Comparison of ENCODE assay signal across 25 cellular contexts in genomic region chr1:13888351-13888996, GRCh38.
"Had no signal": no experiment of that assay in that cellular context is flagged by ENCODE, and none has a peak within 500 bp of the region (broad histone marks: within the 10 kb centered on the region; RNA-seq: fewer than 3 reads in every experiment).

No MANE protein-coding gene starts in this region.

- H3K4me1 ChIP-seq: uterus had no signal

- H3K9me3 ChIP-seq: uterus had no signal

- H3K4me3 ChIP-seq: heart left ventricle, thoracic aorta, uterus had no signal

- H3K27ac ChIP-seq: brain microvascular endothelial cell, heart left ventricle, thoracic aorta, uterus had no signal

- H3K36me3 ChIP-seq: brain microvascular endothelial cell, heart left ventricle, thoracic aorta, uterus had no signal

- DNase-seq: activated CD4-positive, alpha-beta memory T cell treated with anti-CD3 and anti-CD28 coated beads, Interleukin-2, amount 10 ng/mL, durations not matched to agents 7 days and 5 days; activated CD4-positive, alpha-beta T cell treated with anti-CD3 and anti-CD28 coated beads for 1 hour; activated CD4-positive, alpha-beta T cell treated with anti-CD3 and anti-CD28 coated beads, Interleukin-2, amount 10 ng/mL, durations not matched to agents 7 days and 5 days; activated CD8-positive, alpha-beta memory T cell treated with anti-CD3 and anti-CD28 coated beads, Interleukin-2, amount 50 U/mL, for 48 hours; activated gamma-delta T cell; activated naive CD4-positive, alpha-beta T cell treated with anti-CD3 and anti-CD28 coated beads, Interleukin-2, amount 50 U/mL, for 16 hours; activated T-cell treated with anti-CD3 and anti-CD28 coated beads, Interleukin-2, amount 50 U/mL, for 24 hours; amniotic stem cell; brain microvascular endothelial cell; cortex of kidney; effector memory CD8-positive, alpha-beta T cell; foreskin fibroblast; heart left ventricle; kidney glomerular epithelial cell; left ventricle myocardium superior; midbrain; natural killer cell; posterior cingulate gyrus; right cardiac atrium; stimulated activated CD4-positive, alpha-beta T cell treated with anti-CD3 and anti-CD28 coated beads, Interleukin-2, amount 100 ng/mL, for 48 hours; stimulated activated naive CD4-positive, alpha-beta T cell treated with Interleukin-2 at 50 U/mL for 16 hours; T-helper 17 cell; T1000; uterus had no signal
